Comparison of ENCODE assay signal across 9 cellular contexts in the genomic region with DNA sequence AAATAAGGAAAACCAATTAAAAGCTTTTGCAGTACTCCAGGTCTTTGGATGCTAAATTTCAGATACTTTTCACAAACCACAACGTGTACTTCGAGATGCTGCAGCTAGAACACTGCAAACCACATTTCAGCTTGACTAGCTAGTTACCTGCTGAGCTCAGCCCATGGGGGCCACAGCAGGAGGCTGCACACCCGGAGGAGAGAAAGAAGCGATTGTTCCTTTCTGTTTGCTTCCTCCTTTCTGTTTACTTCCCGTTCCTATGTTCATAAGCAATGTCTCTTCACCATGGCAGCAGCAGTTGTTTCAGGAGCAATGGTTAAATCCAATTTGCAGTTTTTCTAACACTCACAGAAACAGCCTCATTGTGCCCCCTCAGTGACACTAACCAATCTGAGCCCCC.
DNase-seq lines count a peak whose midpoint lies in the region; ATAC-seq, FAIRE-seq and TF ChIP-seq lines count a peak whose summit lies in the region.
"Had no signal": no experiment of that assay in that cellular context is flagged by ENCODE, and none has a peak within 500 bp of the region (broad histone marks: within the 10 kb centered on the region; RNA-seq: fewer than 3 reads in every experiment).

No MANE protein-coding gene starts in this region.

- ATAC-seq in T-cell (replicated peaks in 1 of 4): peak; percentile 57 to 75 (median 68)
- ATAC-seq in HepG2: peak; percentile 94
- ATAC-seq in HG02678 (IDR thresholded peaks at IDR 0.05; ENCODE audit: unreplicated experiment): no peak
- no peak for ATAC-seq in gastrocnemius medialis

- CTCF ChIA-PET in T-cell (lab: Charles Lee): no interaction called here
- CTCF ChIA-PET in HepG2 (lab: Yijun Ruan, JAX; ENCODE audit: low intra/inter-chr PET ratio, low total read pairs): no interaction called here

- H3K4me3 ChIP-seq in Jurkat, Clone E6-1 (ENCODE audit: low read length): no peak overlapping the region
- peak overlapping the region in 1 of 3 experiments; percentile 17; a peak in 1 of 6 replicates for H3K4me3 ChIP-seq in HepG2 (replicated peaks in 1 of 3; ENCODE audit: insufficient read depth in 1 of 3, low read depth in 2 of 3, low read length in 3 of 3)
- no peak overlapping the region for H3K4me3 ChIP-seq in endodermal cell (ENCODE audit: low read length)
- no peak overlapping the region for H3K4me3 ChIP-seq in gastrocnemius medialis

- in situ Hi-C loops in HepG2 (cut with HindIII; ENCODE audit: extremely low pct_ligation_motif_present, low pct_unique_long_range_greater_than_20kb) (no loop called here), gastrocnemius medialis (cut with MboI; ENCODE audit: low sequenced_read_pairs in 4 of 4) (loop anchor here in 2 of 4 donors (25.0 kb wide), 1 partner anchor 284 kb away; the partner anchor contains the start of gene JUN (in 2 of the 2))

- no peaks in the 10 kb centered on the region for H3K79me2 ChIP-seq in HepG2 (ENCODE audit: insufficient read depth, low read length)

- H3K4me1 ChIP-seq in HepG2 (ENCODE audit: insufficient read depth, low read length) (peaks cover 76% of the 10 kb centered on the region), endodermal cell (ENCODE audit: control insufficient read depth, insufficient read depth, low read length) (peaks cover 3% of the 10 kb centered on the region), gastrocnemius medialis (no peaks in the 10 kb centered on the region)

- H2AFZ ChIP-seq in HepG2 (ENCODE audit: low read length): no peak overlapping the region

- H3K4me2 ChIP-seq in HepG2 (ENCODE audit: low read depth, low read length): peak overlapping the region; percentile 67

- intact Hi-C loops in HepG2 (cut with micrococcal nuclease; ENCODE audit: unreplicated experiment) (loop anchor here (10.0 kb wide), 1 partner anchor 224 kb away; the partner anchor contains the start of gene FGGY), gastrocnemius medialis (cut with DNase I; ENCODE audit: low total_unique reads) (no loop called here)

- no peaks in the 10 kb centered on the region for H3K9me3 ChIP-seq in HepG2 (ENCODE audit: low read length)
- no peaks in the 10 kb centered on the region for H3K9me3 ChIP-seq in endodermal cell (ENCODE audit: control insufficient read depth, low read length)
- H3K9me3 ChIP-seq in gastrocnemius medialis: no peaks in the 10 kb centered on the region

- POLR2A ChIA-PET in T-cell (lab: Charles Lee): interaction anchor here in 1 of 2 donors (0.7 kb wide), 1 partner anchor 242 kb away, joined by 3 read pairs; no protein-coding TSS in a partner anchor
- POLR2A ChIA-PET in HepG2 (lab: Yijun Ruan, JAX): interaction anchor here (0.9 to 2.2 kb wide), 3 partner anchors 19 to 287 kb away, joined by 3 to 9 read pairs (median 6); partner anchors contain the start of genes FGGY and JUN

- H3K27me3 Mint-ChIP-seq in T-cell (no peaks in the 10 kb centered on the region), endodermal cell (ENCODE audit: insufficient read depth) (peaks cover 2% of the 10 kb centered on the region)

- DNase-seq in COLO668 (lab: John Stamatoyannopoulos, UW; ENCODE audit: unreplicated experiment) (peak; percentile 81), T-cell (peak in 6 of 34 experiments; percentile 12 to 30 (median 18)), HepG2 (ENCODE audit: low spot score) (peak; percentile 85), endodermal cell (no peak), GM03348 (ENCODE audit: low spot score) (no peak), gastrocnemius medialis (no peak)
- DNase-seq in Jurkat, Clone E6-1 (ENCODE audit: low read depth, low spot score): peak; percentile 45

- TF ChIP-seq POLR2A in HepG2 (IDR thresholded peaks at IDR 0.05; ENCODE audit: insufficient read depth in 1 of 2, low read depth in 2 of 2, low read length in 2 of 2): 0 out of 4 replicates have a peak, but pooled peaks of 1 of the 2 experiments have one; percentile 30
- no peak for TF ChIP-seq POLR2A in gastrocnemius medialis (IDR thresholded peaks at IDR 0.05)

- TF ChIP-seq EP300 in HepG2 (IDR thresholded peaks at IDR 0.05; ENCODE audit: low read depth in 2 of 2, low read length in 2 of 2): peak; percentile 65 to 88; a peak in 3 of 4 replicates
- TF ChIP-seq EP300 in HepG2 (CRISPR knock-in tag; IDR thresholded peaks at IDR 0.05; ENCODE audit: borderline replicate concordance): no peak; the same call in 1 of the 2 replicates

- peak overlapping the region; percentile 84 to 89 for H3K27ac Mint-ChIP-seq in T-cell
- H3K27ac Mint-ChIP-seq in endodermal cell: no peak overlapping the region

- no peaks in the 10 kb centered on the region for H3K36me3 ChIP-seq in HepG2 (replicated peaks in 1 of 2; ENCODE audit: control insufficient read depth in 1 of 2, insufficient read depth in 2 of 2, low read length in 2 of 2)
- no peaks in the 10 kb centered on the region for H3K36me3 ChIP-seq in endodermal cell (ENCODE audit: control insufficient read depth, insufficient read depth, low read length)
- H3K36me3 ChIP-seq in gastrocnemius medialis: no peaks in the 10 kb centered on the region

- 3% methylated on average over 5 of the region's 5 CpGs for WGBS in HepG2 (ENCODE audit: low lambda C conversion rate)
- 53 to 71% methylated on average over 5 of the region's 5 CpGs for WGBS in endodermal cell (ENCODE audit: insufficient coverage in 1 of 2, insufficient read length in 1 of 2), 2 experiments

- H3K4me3 Mint-ChIP-seq in T-cell (peak overlapping the region; percentile 1 to 62 (median 9)), endodermal cell (no peak overlapping the region)

- TF ChIP-seq RAD21 in HepG2 (CRISPR knock-in tag; IDR thresholded peaks at IDR 0.05): no peak

- FAIRE-seq in HepG2 (lab: Jason Lieb, UNC): no peak

- H3K9ac ChIP-seq in HepG2 (ENCODE audit: insufficient read depth, low read depth, low read length): peak overlapping the region; percentile 73
- no peak overlapping the region for H3K9ac ChIP-seq in endodermal cell (ENCODE audit: extremely low read depth, low read length, poor library complexity, severe bottlenecking)

- peak overlapping the region; percentile 80 for H3K27ac ChIP-seq in HepG2 (ENCODE audit: extremely low read length, insufficient read depth, low read length)
- no peak overlapping the region for H3K27ac ChIP-seq in endodermal cell (ENCODE audit: low read depth, low read length)
- no peak overlapping the region for H3K27ac ChIP-seq in gastrocnemius medialis
- H3K27ac ChIP-seq: epithelial cell of prostate had no signal

- peaks cover 24 to 32% (median 29%) of the 10 kb centered on the region in 3 donors for H3K4me1 Mint-ChIP-seq in T-cell
- H3K4me1 Mint-ChIP-seq in endodermal cell: peaks cover 43% of the 10 kb centered on the region

- BruUV-seq in HepG2 (replicated peaks; lab: Mats Ljungman, UMichigan): no TSS peak

- TF ChIP-seq CTCF in HepG2 (CRISPR knock-in tag; IDR thresholded peaks at IDR 0.05) (no peak), endodermal cell (conservative IDR thresholded peaks at IDR 0.05) (no peak), gastrocnemius medialis (IDR thresholded peaks at IDR 0.05 in 4 of 5, conservative IDR thresholded peaks at IDR 0.05 in 1 of 5) (no peak)

- H4K20me1 ChIP-seq in HepG2 (ENCODE audit: insufficient read depth, low read length): no peaks in the 10 kb centered on the region

- no peaks in the 10 kb centered on the region for H3K27me3 ChIP-seq in HepG2 (ENCODE audit: control insufficient read depth in 1 of 2, insufficient read depth in 2 of 2, low read length in 2 of 2)
- no peaks in the 10 kb centered on the region for H3K27me3 ChIP-seq in endodermal cell (ENCODE audit: control insufficient read depth, insufficient read depth, low read length, poor library complexity, severe bottlenecking)
- H3K27me3 ChIP-seq in gastrocnemius medialis: no peaks in the 10 kb centered on the region

- H3K36me3 Mint-ChIP-seq in T-cell (no peaks in the 10 kb centered on the region), endodermal cell (ENCODE audit: low read depth) (no peaks in the 10 kb centered on the region)

- no peaks in the 10 kb centered on the region for H3K9me3 Mint-ChIP-seq in T-cell
- no peaks in the 10 kb centered on the region for H3K9me3 Mint-ChIP-seq in endodermal cell

TF ChIP-seq in HepG2, 621 proteins besides CTCF, POLR2A, EP300 and RAD21 (continues in another document):
- TF ChIP-seq SNRNP70 (IDR thresholded peaks at IDR 0.05; ENCODE audit: low read depth, low read length) (no peak), MYNN (CRISPR knock-in tag; IDR thresholded peaks at IDR 0.05; ENCODE audit: low read depth) (no peak), MAZ (IDR thresholded peaks at IDR 0.05; ENCODE audit: borderline replicate concordance, low read depth, low read length) (peak; percentile 65; the same call in 1 of the 2 replicates), MAZ (CRISPR knock-in tag; IDR thresholded peaks at IDR 0.05; ENCODE audit: low read depth) (no peak), REPIN1 (CRISPR knock-in tag; IDR thresholded peaks at IDR 0.05; ENCODE audit: borderline replicate concordance, low read depth) (0 out of 2 replicates have a peak, but pooled peaks have one; percentile 43), ZNF589 (CRISPR knock-in tag; conservative IDR thresholded peaks at IDR 0.05) (no peak), ZNF629 (CRISPR knock-in tag; conservative IDR thresholded peaks at IDR 0.05) (no peak), ZNF337 (CRISPR knock-in tag; IDR thresholded peaks at IDR 0.05; ENCODE audit: borderline replicate concordance, low read depth) (no peak), NFIC (IDR thresholded peaks at IDR 0.05; ENCODE audit: low read length) (no peak), NFYB (CRISPR knock-in tag; IDR thresholded peaks at IDR 0.05) (no peak), RFX5 (IDR thresholded peaks at IDR 0.05; ENCODE audit: low read depth, low read length) (no peak)
- TF ChIP-seq, protein P1, sequence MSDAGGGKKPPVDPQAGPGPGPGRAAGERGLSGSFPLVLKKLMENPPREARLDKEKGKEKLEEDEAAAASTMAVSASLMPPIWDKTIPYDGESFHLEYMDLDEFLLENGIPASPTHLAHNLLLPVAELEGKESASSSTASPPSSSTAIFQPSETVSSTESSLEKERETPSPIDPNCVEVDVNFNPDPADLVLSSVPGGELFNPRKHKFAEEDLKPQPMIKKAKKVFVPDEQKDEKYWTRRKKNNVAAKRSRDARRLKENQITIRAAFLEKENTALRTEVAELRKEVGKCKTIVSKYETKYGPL (CRISPR knock-in tag; IDR thresholded peaks at IDR 0.05): no peak

Comparison
In these comparisons a context has a peak if more than half of its experiments do, and no peak if none do; other contexts are left out.
1. DNase-seq: peak in COLO668 (single experiment), Jurkat, Clone E6-1 (single experiment) and HepG2 (single experiment); none in endodermal cell (single experiment), GM03348 (single experiment) and gastrocnemius medialis (0 of 2).
2. ATAC-seq: peak in T-cell (4 of 4) and HepG2 (single experiment); none in HG02678 (single experiment) and gastrocnemius medialis (0 of 2).